In genomic region chr7:158705234-158705890, GRCh38 we compare ENCODE assay signal across 8 cellular contexts. TPM values are rescaled to one million over a fixed set of nuclear protein-coding genes. Genes with fewer than 3 reads are reported as not detected.
DNase-seq lines count a peak whose midpoint lies in the region; ATAC-seq and TF ChIP-seq lines count a peak whose summit lies in the region.

No MANE protein-coding gene starts in this region.

- no peak for TF ChIP-seq POLR2A in testis (IDR thresholded peaks at IDR 0.05)

- H2AFZ ChIP-seq in KMS-11 (ENCODE audit: low read depth) = peak overlapping the region; percentile 75

- ATAC-seq in left lung (peak; percentile 10), HG03457 (IDR thresholded peaks at IDR 0.05; ENCODE audit: unreplicated experiment) (no peak)

- peaks cover 9% of the 10 kb centered on the region; the same call in 1 of the 2 replicates for H3K36me3 ChIP-seq in KMS-11 (ENCODE audit: insufficient read depth)
- H3K36me3 ChIP-seq in left lung = peaks cover 0 to 4% of the 10 kb centered on the region in 2 donors
- H3K36me3 ChIP-seq in testis (ENCODE audit: low read depth, missing control alignments) = no peaks in the 10 kb centered on the region

- peaks cover 0 to 8% of the 10 kb centered on the region in 2 donors for H3K9me3 ChIP-seq in left lung
- no peaks in the 10 kb centered on the region for H3K9me3 ChIP-seq in testis

- H3K4me2 ChIP-seq in KMS-11 = peak overlapping the region; percentile 96

- in situ Hi-C loops in GM13976 (cut with MboI; ENCODE audit: low sequenced_read_pairs, unreplicated experiment) = no loop called here

- H3K27me3 ChIP-seq in KMS-11 (ENCODE audit: insufficient read depth, low read depth) (no peaks in the 10 kb centered on the region), left lung (no peaks in the 10 kb centered on the region), testis (no peaks in the 10 kb centered on the region)

- H3K27ac ChIP-seq in KMS-11 (peak overlapping the region; percentile 44), angular gyrus (ENCODE audit: low read depth, low read length) (peak overlapping the region; percentile 77), left lung (peak overlapping the region; percentile 90 to 97), testis (peak overlapping the region; percentile 78 to 81)

- TF ChIP-seq CTCF in KMS-11 (conservative IDR thresholded peaks at IDR 0.05; ENCODE audit: low read depth, low read length) = no peak
- no peak for TF ChIP-seq CTCF in left lung (IDR thresholded peaks at IDR 0.05)
- no peak for TF ChIP-seq CTCF in testis (IDR thresholded peaks at IDR 0.05)
- no peak for TF ChIP-seq CTCF in GM13976 (IDR thresholded peaks at IDR 0.05; ENCODE audit: borderline replicate concordance, control extremely low read depth, extremely low read depth, insufficient read depth, missing control alignments)

- intact Hi-C loops in left lung (cut with DNase I) (no loop called here), testis (cut with DNase I; ENCODE audit: low total_unique reads) (loop anchor here (10.0 kb wide), 1 partner anchor 119 kb away; the partner anchor contains the start of gene ESYT2)

- DNase-seq in DMS 273 (lab: John Stamatoyannopoulos, UW; ENCODE audit: unreplicated experiment) (peak; percentile 66), DMS 273 treated with DMSO at 0.1 percent for 48 hours (lab: John Stamatoyannopoulos, UW) (no peak), left lung (no peak), testis (no peak), GM13976 (ENCODE audit: low spot score) (no peak)

- H3K4me3 ChIP-seq in KMS-11 (IDR thresholded peaks at IDR 0.05; ENCODE audit: insufficient read depth, low read depth, low read length) (no peak overlapping the region), left lung (peak overlapping the region; percentile 88 to 99), testis (peak overlapping the region; percentile 81 to 82)

- peak overlapping the region; percentile 98 for H3K9ac ChIP-seq in KMS-11

- WGBS in testis, 2 donors = 5 to 8% methylated on average over 9 to 22 of the region's 22 CpGs

- peaks cover 42% of the 10 kb centered on the region for H3K79me2 ChIP-seq in KMS-11 (ENCODE audit: insufficient read depth, low read depth)

- H4K20me1 ChIP-seq in KMS-11 (ENCODE audit: insufficient read depth) = no peaks in the 10 kb centered on the region

- H3K4me1 ChIP-seq in KMS-11 (ENCODE audit: low read depth, poor library complexity, severe bottlenecking) (peaks cover 43% of the 10 kb centered on the region), left lung (peaks cover 0 to 22% of the 10 kb centered on the region in 2 donors), testis (peaks cover 9% of the 10 kb centered on the region)

RNA-seq across cellular contexts. Expression of gene NCAPG2, which starts 0.8 kb away (rescaled TPM):
- total RNA-seq in left lung (10 to 100 TPM; 13.5 to 15.2 TPM), testis (10 to 100 TPM; 30.2 to 34.0 TPM)
- 53.9 TPM for polyA plus RNA-seq in testis (ENCODE audit: insufficient read depth, low read depth, low replicate concordance)
